Comparison of ENCODE assay signal across 17 cellular contexts in genomic region chr2:96890726-96891385, GRCh38. TPM values are rescaled to one million over a fixed set of nuclear protein-coding genes. Genes with fewer than 3 reads are reported as not detected.
A peak's percentile ranks its signal among the peaks of the same experiment; 100 is the strongest.
DNase-seq lines count a peak whose midpoint lies in the region; ATAC-seq, FAIRE-seq and TF ChIP-seq lines count a peak whose summit lies in the region.
"Had no signal": no experiment of that assay in that cellular context is flagged by ENCODE, and none has a peak within 500 bp of the region (broad histone marks: within the 10 kb centered on the region; RNA-seq: fewer than 3 reads in every experiment).

No MANE protein-coding gene starts in this region.

- CTCF ChIA-PET in CD4-positive, alpha-beta memory T cell (lab: Charles Lee; ENCODE audit: partially characterized antibody) = interaction anchor here (0.7 to 2.9 kb wide), 8 partner anchors 10 to 60 kb away, joined by 3 to 23 read pairs (median 4); partner anchors contain the start of gene ANKRD39
- CTCF ChIA-PET in H1 (lab: Charles Lee; ENCODE audit: partially characterized antibody) = interaction anchor here (0.6 to 4.8 kb wide), 19 partner anchors 10 to 69 kb away, joined by 3 to 22 read pairs (median 5); partner anchors contain the start of gene ANKRD39

- no peak for TF ChIP-seq POLR2A in H1 (IDR thresholded peaks at IDR 0.05; ENCODE audit: control extremely low read depth in 1 of 2, low read depth in 2 of 2, low read length in 2 of 2)

- H3K79me2 ChIP-seq in H1 (ENCODE audit: control insufficient read depth in 1 of 2, insufficient read depth in 2 of 2, low read length in 2 of 2) = no peaks in the 10 kb centered on the region

- H3K27me3 Mint-ChIP-seq in CD4-positive, alpha-beta memory T cell = no peaks in the 10 kb centered on the region

- H2BK20ac ChIP-seq in H1 (ENCODE audit: low read length) = 0 out of 2 replicates have a peak overlapping the region, but pooled peaks have one; percentile 7

- no peaks in the 10 kb centered on the region for H3K79me1 ChIP-seq in H1 (ENCODE audit: low read depth, low read length)

- H3K4me2 ChIP-seq in H1 (ENCODE audit: insufficient read depth in 1 of 2, low read depth in 2 of 2, low read length in 2 of 2) = no peak overlapping the region

- no peak for FAIRE-seq in H1 (lab: Jason Lieb, UNC)
- FAIRE-seq: G401.6, GM18507 had no signal

- no peak overlapping the region for H3K4me3 ChIP-seq in CD4-positive, alpha-beta memory T cell (ENCODE audit: low read length in 2 of 2)
- no peak overlapping the region for H3K4me3 ChIP-seq in HUES64 (ENCODE audit: low read length)
- H3K4me3 ChIP-seq in H1 (ENCODE audit: extremely low read depth in 1 of 4, insufficient read depth in 2 of 4, low read depth in 3 of 4, low read length in 4 of 4) = no peak overlapping the region
- no peak overlapping the region for H3K4me3 ChIP-seq in psoas muscle
- H3K4me3 ChIP-seq: prostate gland had no signal

- no peaks in the 10 kb centered on the region for H4K20me1 ChIP-seq in H1 (replicated peaks in 1 of 2; ENCODE audit: control insufficient read depth in 1 of 2, insufficient read depth in 2 of 2, low read length in 2 of 2)

- H2BK15ac ChIP-seq in H1 (ENCODE audit: low read length) = no peak overlapping the region

- peak overlapping the region in 5 of 8 donors; percentile 30 to 77 (median 65) for H3K4me3 Mint-ChIP-seq in CD4-positive, alpha-beta memory T cell

- no peak overlapping the region for H3K56ac ChIP-seq in H1 (replicated peaks; ENCODE audit: insufficient read length, low read depth, low read length)

- H4K91ac ChIP-seq in H1 (replicated peaks; ENCODE audit: insufficient read length, low read length) = peak overlapping the region; percentile 61

- H3K9ac ChIP-seq in HUES64 (ENCODE audit: low read depth, low read length) (no peak overlapping the region), H1 (replicated peaks in 1 of 4; ENCODE audit: extremely low read depth in 1 of 4, low read depth in 3 of 4, low read length in 3 of 4) (no peak overlapping the region; a peak in 1 of 7 replicates)

- no peak for TF ChIP-seq EP300 in H1 (IDR thresholded peaks at IDR 0.05; ENCODE audit: borderline replicate concordance in 1 of 2, low read depth in 2 of 2, low read length in 2 of 2)

- H3K9me3 ChIP-seq in CD4-positive, alpha-beta memory T cell (ENCODE audit: control insufficient read depth in 1 of 2, low read length in 2 of 2) = no peaks in the 10 kb centered on the region
- no peaks in the 10 kb centered on the region for H3K9me3 ChIP-seq in HUES64 (ENCODE audit: insufficient read depth, low read depth, low read length)
- H3K9me3 ChIP-seq in H1 (ENCODE audit: insufficient read depth in 2 of 2, low read depth in 1 of 2, low read length in 1 of 2) = no peaks in the 10 kb centered on the region
- H3K9me3 ChIP-seq in psoas muscle = no peaks in the 10 kb centered on the region
- H3K9me3 ChIP-seq: prostate gland had no signal

- peaks cover 4% of the 10 kb centered on the region; the same call in 1 of the 2 replicates for H3K23me2 ChIP-seq in H1 (ENCODE audit: low read depth, low read length)

- no peak overlapping the region for H3K14ac ChIP-seq in H1 (ENCODE audit: insufficient read length)

- WGBS in HUES64 = 77% methylated on average over 6 of the region's 6 CpGs
- WGBS in H1 (ENCODE audit: extremely low coverage in 1 of 2, insufficient coverage in 1 of 2, insufficient read length in 1 of 2, insufficient replicate concordance in 2 of 2, low coverage in 1 of 2, low lambda C conversion rate in 2 of 2, missing lambda C conversion rate in 1 of 2), 2 experiments = 84% methylated on average over 6 of the region's 6 CpGs; no CpG with 5 or more reads in 1 of the 2 experiments
- 49 to 58% (median 50%) methylated on average over 6 of the region's 6 CpGs for WGBS in psoas muscle, 3 donors

- H3K9me3 Mint-ChIP-seq in CD4-positive, alpha-beta memory T cell = peaks cover 0 to 1% (median 0%) of the 10 kb centered on the region in 8 donors

- H3K27me3 ChIP-seq in CD4-positive, alpha-beta memory T cell (ENCODE audit: insufficient read depth, low read length) = no peaks in the 10 kb centered on the region
- H3K27me3 ChIP-seq in HUES64 (ENCODE audit: insufficient read depth, low read length) = no peaks in the 10 kb centered on the region
- peaks cover 0 to 1% (median 0%) of the 10 kb centered on the region in 4 experiments; a peak in 1 of 7 replicates for H3K27me3 ChIP-seq in H1 (replicated peaks in 1 of 4; ENCODE audit: control insufficient read depth in 3 of 4, extremely low read depth in 1 of 4, insufficient read depth in 3 of 4, low read length in 3 of 4)
- H3K27me3 ChIP-seq in psoas muscle (ENCODE audit: insufficient read depth in 3 of 3, low read length in 2 of 3) = no peaks in the 10 kb centered on the region

- ATAC-seq in psoas muscle (no peak), GM21515 (IDR thresholded peaks at IDR 0.05; ENCODE audit: unreplicated experiment) (no peak)
- ATAC-seq: PC-3 had no signal

- 0 out of 2 replicates have a peak overlapping the region, but pooled peaks have one; percentile 6 for H2AK5ac ChIP-seq in H1 (ENCODE audit: low read depth, low read length)

- TF ChIP-seq CTCF in H1 (IDR thresholded peaks at IDR 0.05; ENCODE audit: control extremely low read depth in 1 of 3, insufficient read depth in 1 of 3, low read depth in 1 of 3, low read length in 3 of 3) (no peak), psoas muscle (IDR thresholded peaks at IDR 0.05) (no peak)

- peak overlapping the region in 6 of 7 donors; percentile 25 to 84 (median 58) for H3K27ac Mint-ChIP-seq in CD4-positive, alpha-beta memory T cell

- no peak overlapping the region for H2AFZ ChIP-seq in H1 (ENCODE audit: low read length)

- peaks cover 38 to 62% (median 46%) of the 10 kb centered on the region in 4 donors for H3K4me1 Mint-ChIP-seq in CD4-positive, alpha-beta memory T cell

- intact Hi-C loops in CD4-positive, alpha-beta memory T cell (cut with micrococcal nuclease) = no loop called here
- intact Hi-C loops in psoas muscle (cut with DNase I) = no loop called here

- TF ChIP-seq RAD21 in H1 (IDR thresholded peaks at IDR 0.05 in 1 of 2, conservative IDR thresholded peaks at IDR 0.05 in 1 of 2; ENCODE audit: low read depth in 2 of 2, low read length in 2 of 2) = no peak

- no peak for DNase-seq in CD4-positive, alpha-beta memory T cell
- DNase-seq in H1 (ENCODE audit: low read depth in 1 of 2, low spot score in 2 of 2) (no peak), psoas muscle (no peak), kidney glomerular epithelial cell (lab: John Stamatoyannopoulos, UW) (no peak), anterior cingulate cortex (lab: John Stamatoyannopoulos, UW) (no peak)
- DNase-seq in activated CD8-positive, alpha-beta memory T cell treated with anti-CD3 and anti-CD28 coated beads, Interleukin-2, amount 50 U/mL, for 48 hours = no peak
- DNase-seq: activated CD4-positive, alpha-beta T cell treated with anti-CD3 and anti-CD28 coated beads, Interleukin-2, amount 50 U/mL, for 4 hours; NCI-H1105 treated with DMSO at 0.1 percent for 48 hours; NCI-H226; PC-3; stimulated activated CD4-positive, alpha-beta T cell treated with anti-CD3 and anti-CD28 coated beads, Interleukin-2, amount 100 ng/mL, for 24 hours had no signal

- H3K36me3 Mint-ChIP-seq in CD4-positive, alpha-beta memory T cell = no peaks in the 10 kb centered on the region

- H3K18ac ChIP-seq in H1 (ENCODE audit: extremely low read depth, low read length) = peak overlapping the region; percentile 15; the same call in 1 of the 2 replicates

- peaks cover 40% of the 10 kb centered on the region for H3K4me1 ChIP-seq in CD4-positive, alpha-beta memory T cell (ENCODE audit: insufficient read depth, low read length)
- peaks cover 30% of the 10 kb centered on the region for H3K4me1 ChIP-seq in HUES64 (ENCODE audit: insufficient read depth, low read length)
- peaks cover 0 to 16% (median 11%) of the 10 kb centered on the region in 4 experiments; a peak in 4 of 7 replicates for H3K4me1 ChIP-seq in H1 (replicated peaks in 1 of 4; ENCODE audit: control insufficient read depth in 3 of 4, insufficient read depth in 4 of 4, low read length in 3 of 4)
- peaks cover 58% of the 10 kb centered on the region for H3K4me1 ChIP-seq in psoas muscle

- H2BK120ac ChIP-seq in H1 (replicated peaks; ENCODE audit: low read depth, low read length) = peak overlapping the region; percentile 6

- no peak overlapping the region for H2BK5ac ChIP-seq in H1 (ENCODE audit: low read depth, low read length)

- H3K36me3 ChIP-seq in CD4-positive, alpha-beta memory T cell (ENCODE audit: insufficient read depth, low read length) = no peaks in the 10 kb centered on the region
- no peaks in the 10 kb centered on the region for H3K36me3 ChIP-seq in HUES64 (ENCODE audit: insufficient read depth, low read length)
- no peaks in the 10 kb centered on the region for H3K36me3 ChIP-seq in H1 (ENCODE audit: control insufficient read depth in 2 of 4, insufficient read depth in 4 of 4, low read length in 3 of 4)
- H3K36me3 ChIP-seq in psoas muscle (ENCODE audit: insufficient read depth in 1 of 2, low read depth in 1 of 2) = no peaks in the 10 kb centered on the region
- H3K36me3 ChIP-seq: prostate gland had no signal

- H3K23ac ChIP-seq in H1 (ENCODE audit: insufficient read length) = no peak overlapping the region

- H4K8ac ChIP-seq in H1 (ENCODE audit: extremely low read depth, insufficient read depth, low read length) = no peak overlapping the region; the same call in 1 of the 2 replicates

- 0 out of 2 replicates have a peak overlapping the region, but pooled peaks have one; percentile 92 for H2BK12ac ChIP-seq in H1 (ENCODE audit: low read depth, low read length)

- H4K5ac ChIP-seq in H1 (ENCODE audit: insufficient read length, low read depth, low read length) = no peak overlapping the region

- H3K27ac ChIP-seq in CD4-positive, alpha-beta memory T cell (ENCODE audit: low read depth, low read length) = no peak overlapping the region
- H3K27ac ChIP-seq in HUES64 (ENCODE audit: low read depth, low read length) (0 out of 2 replicates have a peak overlapping the region, but pooled peaks have one; percentile 5), H1 (ENCODE audit: low read depth, low read length) (no peak overlapping the region), psoas muscle (peak overlapping the region; percentile 16)
- H3K27ac ChIP-seq: C4-2B had no signal

- H3K4ac ChIP-seq in H1 (replicated peaks; ENCODE audit: insufficient read length, low read depth, low read length) = no peak overlapping the region

- POLR2A ChIA-PET in CD4-positive, alpha-beta memory T cell (lab: Charles Lee; ENCODE audit: partially characterized antibody) = interaction anchor here (1.3 to 8.9 kb wide), 13 partner anchors 11 to 72 kb away, joined by 4 to 50 read pairs (median 7); partner anchors contain the start of genes ANKRD39 and SEMA4C
- POLR2A ChIA-PET in H1 (lab: Charles Lee; ENCODE audit: partially characterized antibody) = interaction anchor here (0.8 to 2.3 kb wide), 4 partner anchors 9 to 23 kb away, joined by 3 to 8 read pairs (median 6); no protein-coding TSS in a partner anchor

RNA-seq across cellular contexts. Expression of gene SEMA4C, which starts 21.0 kb away (rescaled TPM):
- 10 to 100 TPM; 72.6 to 77.0 TPM for total RNA-seq in CD4-positive, alpha-beta memory T cell
- 1 to 10 TPM; 2.3 to 8.1 TPM for polyA plus RNA-seq in CD4-positive, alpha-beta memory T cell
- polyA plus RNA-seq in HUES64 (2013, experiment 1 of 2) = 46.9 TPM
- 53.7 TPM for polyA plus RNA-seq in HUES64 (2013, experiment 2 of 2)
- total RNA-seq in H1 (2021; fragmentation: NEBNext Ultra II Directional; extraction: Animal tissue kit (Norgen Biotek cat#: 25700)) = 67.3 and 74.3 TPM in 2 replicates
- polyA plus RNA-seq in H1 (2011; rRNA removed) (47.5 and 71.4 TPM in 2 replicates), psoas muscle (1 to 10 TPM; 4.1 to 8.3 (median 6.0) TPM)
- 58.9 TPM for polyA plus RNA-seq in H1 (2011; cell fraction: cytosol; rRNA removed)
- 141 TPM for polyA plus RNA-seq in H1 (2011; cell fraction: nucleus; rRNA removed)
- 45.7 to 74.3 TPM (median 68.2 TPM) in 4 replicates for polyA plus RNA-seq in H1 (2012, experiment 1 of 2)
- 49.5 TPM for polyA plus RNA-seq in H1 (2012, experiment 2 of 2)
- 61.0 TPM for polyA plus RNA-seq in H1 (2013, experiment 1 of 2)
- polyA plus RNA-seq in H1 (2013, experiment 2 of 2) = 59.0 TPM
- polyA minus RNA-seq in H1 (2011; rRNA and poly(A)+ RNA removed) = 86.3 and 87.9 TPM in 2 replicates
- polyA minus RNA-seq in H1 (2011; cell fraction: cytosol; rRNA and poly(A)+ RNA removed) = 47.3 TPM
- 43.7 TPM for polyA minus RNA-seq in H1 (2011; cell fraction: nucleus; rRNA and poly(A)+ RNA removed)
- 10 to 100 TPM in 3 of 4 donors, 1 to 10 TPM in 1; 9.5 to 10.8 (median 10.2) TPM for total RNA-seq in psoas muscle

RNA-seq across cellular contexts. Expression of gene ANKRD39, which starts 33.0 kb away (rescaled TPM):
- 10 to 100 TPM; 24.4 to 24.5 TPM for total RNA-seq in CD4-positive, alpha-beta memory T cell
- polyA plus RNA-seq in CD4-positive, alpha-beta memory T cell = 10 to 100 TPM; 18.7 to 42.5 TPM
- polyA plus RNA-seq in HUES64 (2013, experiment 1 of 2) = 10.5 TPM
- 11.7 TPM for polyA plus RNA-seq in HUES64 (2013, experiment 2 of 2)
- total RNA-seq in H1 (2021; fragmentation: NEBNext Ultra II Directional; extraction: Animal tissue kit (Norgen Biotek cat#: 25700)) = 18.5 and 19.7 TPM in 2 replicates
- 21.3 and 22.9 TPM in 2 replicates for polyA plus RNA-seq in H1 (2011; rRNA removed)
- 18.1 TPM for polyA plus RNA-seq in H1 (2011; cell fraction: cytosol; rRNA removed)
- 36.1 TPM for polyA plus RNA-seq in H1 (2011; cell fraction: nucleus; rRNA removed)
- 15.8 to 18.8 TPM (median 16.9 TPM) in 4 replicates for polyA plus RNA-seq in H1 (2012, experiment 1 of 2)
- polyA plus RNA-seq in H1 (2012, experiment 2 of 2) = 21.7 TPM
- 18.2 TPM for polyA plus RNA-seq in H1 (2013, experiment 1 of 2)
- polyA plus RNA-seq in H1 (2013, experiment 2 of 2) = 18.1 TPM
- polyA minus RNA-seq in H1 (2011; rRNA and poly(A)+ RNA removed) = 6.8 and 7.2 TPM in 2 replicates
- 5.2 TPM for polyA minus RNA-seq in H1 (2011; cell fraction: cytosol; rRNA and poly(A)+ RNA removed)
- polyA minus RNA-seq in H1 (2011; cell fraction: nucleus; rRNA and poly(A)+ RNA removed) = 10.3 TPM
- 100 to 1,000 TPM in 1 of 4 donors, 10 to 100 TPM in 3; 53.3 to 101 (median 78.7) TPM for total RNA-seq in psoas muscle
- polyA plus RNA-seq in psoas muscle = 10 to 100 TPM; 19.2 to 34.0 (median 26.2) TPM

RNA-seq across cellular contexts. Expression of gene ANKRD23, which starts 47.0 kb away (rescaled TPM):
- total RNA-seq in CD4-positive, alpha-beta memory T cell = 10 to 100 TPM; 19.4 to 19.7 TPM
- 1 to 10 TPM in 1 of 2 donors, not detected in 1; 1.5 TPM for polyA plus RNA-seq in CD4-positive, alpha-beta memory T cell
- 1.4 TPM for polyA plus RNA-seq in HUES64 (2013, experiment 1 of 2)
- 0.95 TPM for polyA plus RNA-seq in HUES64 (2013, experiment 2 of 2)
- total RNA-seq in H1 (2021; fragmentation: NEBNext Ultra II Directional; extraction: Animal tissue kit (Norgen Biotek cat#: 25700)) = 2.9 and 3.5 TPM in 2 replicates
- 3.4 and 4.8 TPM in 2 replicates for polyA plus RNA-seq in H1 (2011; rRNA removed)
- 3.9 TPM for polyA plus RNA-seq in H1 (2011; cell fraction: cytosol; rRNA removed)
- 29.4 TPM for polyA plus RNA-seq in H1 (2011; cell fraction: nucleus; rRNA removed)
- 2.3 to 5.8 TPM (median 3.8 TPM) in 4 replicates for polyA plus RNA-seq in H1 (2012, experiment 1 of 2)
- polyA plus RNA-seq in H1 (2012, experiment 2 of 2) = 2.0 TPM
- polyA plus RNA-seq in H1 (2013, experiment 1 of 2) = 2.5 TPM
- 2.4 TPM for polyA plus RNA-seq in H1 (2013, experiment 2 of 2)
- 2.6 and 3.1 TPM in 2 replicates for polyA minus RNA-seq in H1 (2011; rRNA and poly(A)+ RNA removed)
- 2.9 TPM for polyA minus RNA-seq in H1 (2011; cell fraction: cytosol; rRNA and poly(A)+ RNA removed)
- 3.9 TPM for polyA minus RNA-seq in H1 (2011; cell fraction: nucleus; rRNA and poly(A)+ RNA removed)
- total RNA-seq in psoas muscle = 1,000 to 10,000 TPM in 2 of 4 donors, 100 to 1,000 TPM in 2; 788 to 1,374 (median 978) TPM
- polyA plus RNA-seq in psoas muscle = 100 to 1,000 TPM; 256 to 608 (median 529) TPM

Comparison
In these comparisons a context has a peak if more than half of its experiments do, and no peak if none do; other contexts are left out.
1. H3K27ac ChIP-seq: peak in HUES64 (single experiment) and psoas muscle (single experiment); none in CD4-positive, alpha-beta memory T cell (single experiment) and H1 (single experiment).
2. RNA of gene ANKRD23, which starts 47.0 kb away (total RNA-seq): 788 to 1,374 TPM in psoas muscle; 19.4 to 19.7 TPM in CD4-positive, alpha-beta memory T cell and 2.9 to 3.5 TPM in H1; every median in the first group is over 10 times any median in the second.